Comparison of ENCODE assay signal across 11 cellular contexts in genomic region chr22:25068701-25069100, GRCh38.
DNase-seq lines count a peak whose midpoint lies in the region; ATAC-seq and TF ChIP-seq lines count a peak whose summit lies in the region.
"Had no signal": no experiment of that assay in that cellular context is flagged by ENCODE, and none has a peak within 500 bp of the region (broad histone marks: within the 10 kb centered on the region; RNA-seq: fewer than 3 reads in every experiment).

No MANE protein-coding gene starts in this region.

- peaks cover 4% of the 10 kb centered on the region for H3K36me3 Mint-ChIP-seq in activated CD4-positive, alpha-beta T cell treated with anti-CD3 and anti-CD28 coated beads for 36 hours (ENCODE audit: low read depth)
- peaks cover 12% of the 10 kb centered on the region for H3K36me3 Mint-ChIP-seq in effector memory CD8-positive, alpha-beta T cell (ENCODE audit: insufficient read depth)

- CTCF ChIA-PET in activated CD4-positive, alpha-beta T cell treated with anti-CD3 and anti-CD28 coated beads for 36 hours (lab: Charles Lee) = interaction anchor here (0.6 to 5.9 kb wide), 8 partner anchors 8 to 131 kb away, joined by 3 to 46 read pairs (median 4); no protein-coding TSS in a partner anchor

- intact Hi-C loops in activated CD4-positive, alpha-beta T cell treated with anti-CD3 and anti-CD28 coated beads for 36 hours (cut with DNase I, micrococcal nuclease) = loop anchor here (1.0 to 5.0 kb wide), 5 partner anchors 7 to 1604 kb away; partner anchors contain the start of gene SGSM1 (in 1 of the 2)

- DNase-seq in activated CD4-positive, alpha-beta T cell treated with anti-CD3 and anti-CD28 coated beads for 36 hours = peak; percentile 80
- DNase-seq in activated CD4-positive, alpha-beta T cell treated with anti-CD3 and anti-CD28 coated beads for 1 hour = no peak
- peak; percentile 45 to 57 for DNase-seq in activated CD4-positive, alpha-beta T cell treated with anti-CD3 and anti-CD28 coated beads, Interleukin-2, amount 50 U/mL, for 48 hours
- DNase-seq in effector memory CD8-positive, alpha-beta T cell = no peak
- peak; percentile 68 to 77 for DNase-seq in stimulated activated naive CD8-positive, alpha-beta T cell treated with anti-CD3 and anti-CD28 coated beads, Interleukin-15, amount 100 ng/mL, for 72 hours
- DNase-seq in erythroblast (lab: John Stamatoyannopoulos, UW) (no peak), SIG-M5 (lab: John Stamatoyannopoulos, UW) (no peak), DMS 273 treated with DMSO at 0.1 percent for 48 hours (lab: John Stamatoyannopoulos, UW) (no peak)
- DNase-seq: amniotic stem cell, NCI-H446 had no signal

- POLR2A ChIA-PET in activated CD4-positive, alpha-beta T cell treated with anti-CD3 and anti-CD28 coated beads for 36 hours (lab: Charles Lee) = interaction anchor here (1.2 to 1.5 kb wide), 2 partner anchors 8 to 17 kb away, joined by 4 to 10 read pairs; no protein-coding TSS in a partner anchor

- no peaks in the 10 kb centered on the region for H3K9me3 Mint-ChIP-seq in activated CD4-positive, alpha-beta T cell treated with anti-CD3 and anti-CD28 coated beads for 36 hours (ENCODE audit: low read depth)
- H3K9me3 Mint-ChIP-seq in effector memory CD8-positive, alpha-beta T cell = no peaks in the 10 kb centered on the region
- no peaks in the 10 kb centered on the region for H3K9me3 Mint-ChIP-seq in stimulated activated naive CD8-positive, alpha-beta T cell treated with anti-CD3 and anti-CD28 coated beads, Interleukin-15, amount 100 ng/mL, for 72 hours
- H3K9me3 Mint-ChIP-seq: GM23338 had no signal

- TF ChIP-seq POLR2A in erythroblast (IDR thresholded peaks at IDR 0.05; ENCODE audit: low read length) = no peak

- peaks cover 87% of the 10 kb centered on the region for H3K4me1 Mint-ChIP-seq in activated CD4-positive, alpha-beta T cell treated with anti-CD3 and anti-CD28 coated beads for 36 hours
- peaks cover 69 to 71% of the 10 kb centered on the region in 2 donors for H3K4me1 Mint-ChIP-seq in effector memory CD8-positive, alpha-beta T cell (ENCODE audit: low read depth in 2 of 2)
- peaks cover 93% of the 10 kb centered on the region for H3K4me1 Mint-ChIP-seq in stimulated activated naive CD8-positive, alpha-beta T cell treated with anti-CD3 and anti-CD28 coated beads, Interleukin-15, amount 100 ng/mL, for 72 hours

- peak overlapping the region; percentile 78 for H3K4me3 Mint-ChIP-seq in activated CD4-positive, alpha-beta T cell treated with anti-CD3 and anti-CD28 coated beads for 36 hours
- H3K4me3 Mint-ChIP-seq in effector memory CD8-positive, alpha-beta T cell = peak overlapping the region; percentile 87 to 95
- peak overlapping the region; percentile 91 for H3K4me3 Mint-ChIP-seq in stimulated activated naive CD8-positive, alpha-beta T cell treated with anti-CD3 and anti-CD28 coated beads, Interleukin-15, amount 100 ng/mL, for 72 hours
- H3K4me3 Mint-ChIP-seq: GM23338 had no signal

- H3K27me3 Mint-ChIP-seq in activated CD4-positive, alpha-beta T cell treated with anti-CD3 and anti-CD28 coated beads for 36 hours = no peaks in the 10 kb centered on the region
- no peaks in the 10 kb centered on the region for H3K27me3 Mint-ChIP-seq in effector memory CD8-positive, alpha-beta T cell
- no peaks in the 10 kb centered on the region for H3K27me3 Mint-ChIP-seq in stimulated activated naive CD8-positive, alpha-beta T cell treated with anti-CD3 and anti-CD28 coated beads, Interleukin-15, amount 100 ng/mL, for 72 hours

- H3K27ac Mint-ChIP-seq in activated CD4-positive, alpha-beta T cell treated with anti-CD3 and anti-CD28 coated beads for 36 hours = peak overlapping the region; percentile 93
- H3K27ac Mint-ChIP-seq in effector memory CD8-positive, alpha-beta T cell = peak overlapping the region; percentile 96 to 98
- peak overlapping the region; percentile 91 to 98 for H3K27ac Mint-ChIP-seq in stimulated activated naive CD8-positive, alpha-beta T cell treated with anti-CD3 and anti-CD28 coated beads, Interleukin-15, amount 100 ng/mL, for 72 hours
- H3K27ac Mint-ChIP-seq: GM23338 had no signal

- peak; percentile 43 for ATAC-seq in activated CD4-positive, alpha-beta T cell treated with anti-CD3 and anti-CD28 coated beads for 36 hours
- ATAC-seq in effector memory CD8-positive, alpha-beta T cell (replicated peaks) = peak; percentile 3
- ATAC-seq in stimulated activated naive CD8-positive, alpha-beta T cell treated with anti-CD3 and anti-CD28 coated beads, Interleukin-15, amount 100 ng/mL, for 72 hours = peak; percentile 62
- ATAC-seq: GM23338 had no signal

Comparison
In these comparisons a context has a peak if more than half of its experiments do, and no peak if none do; other contexts are left out.
1. DNase-seq: peak in activated CD4-positive, alpha-beta T cell treated with anti-CD3 and anti-CD28 coated beads for 36 hours (single experiment), activated CD4-positive, alpha-beta T cell treated with anti-CD3 and anti-CD28 coated beads, Interleukin-2, amount 50 U/mL, for 48 hours (2 of 2) and stimulated activated naive CD8-positive, alpha-beta T cell treated with anti-CD3 and anti-CD28 coated beads, Interleukin-15, amount 100 ng/mL, for 72 hours (2 of 2); none in activated CD4-positive, alpha-beta T cell treated with anti-CD3 and anti-CD28 coated beads for 1 hour (single experiment), effector memory CD8-positive, alpha-beta T cell (0 of 3), erythroblast (0 of 2), SIG-M5 (single experiment) and DMS 273 treated with DMSO at 0.1 percent for 48 hours (single experiment).
2. ATAC-seq: peak in every context shown above with its lines; median percentile 62 in stimulated activated naive CD8-positive, alpha-beta T cell treated with anti-CD3 and anti-CD28 coated beads, Interleukin-15, amount 100 ng/mL, for 72 hours; 43 in activated CD4-positive, alpha-beta T cell treated with anti-CD3 and anti-CD28 coated beads for 36 hours; 3 in effector memory CD8-positive, alpha-beta T cell.
3. Peak in every context shown above with its lines, with median percentiles within 50 percentile points of each other: H3K27ac Mint-ChIP-seq and H3K4me3 Mint-ChIP-seq.